8 cellular contexts compared by ENCODE assay signal in genomic region chr17:45316271-45317112, GRCh38. TPM values are rescaled to one million over a fixed set of nuclear protein-coding genes. Genes with fewer than 3 reads are reported as not detected.
DNase-seq lines count a peak whose midpoint lies in the region; ATAC-seq lines count a peak whose summit lies in the region.

TSS of gene MAP3K14 (minus strand) at chr17:45317020. CDS start at chr17:45290745, 26,275 bp downstream.

- peaks cover 87% of the 10 kb centered on the region for H3K4me1 ChIP-seq in CD8-positive, alpha-beta memory T cell (ENCODE audit: insufficient read depth, low read length)

- peak within 1 kb of the TSS; percentile 81 for H3K4me3 ChIP-seq in CD8-positive, alpha-beta memory T cell (ENCODE audit: low read length)

- peak; percentile 59 to 83 (median 71) for DNase-seq in CD8-positive, alpha-beta memory T cell
- DNase-seq in HuH-7 (ENCODE audit: low spot score) (peak; percentile 50), SW480 (ENCODE audit: low spot score) (peak; percentile 53), left cardiac atrium (peak; percentile 78), posterior vena cava (ENCODE audit: low spot score) (peak; percentile 93), NCI-H1048 (lab: John Stamatoyannopoulos, UW) (no peak)

- H3K36me3 ChIP-seq in CD8-positive, alpha-beta memory T cell (ENCODE audit: insufficient read depth, low read length), result no peaks in the 10 kb centered on the region

- H3K27ac Mint-ChIP-seq in CD8-positive, alpha-beta memory T cell, result peak within 1 kb of the TSS; percentile 89 to 99 (median 94)

- 0% methylated on average over 47 to 89 of the region's 89 CpGs for WGBS in adipose tissue, 3 donors

- intact Hi-C loops in left cardiac atrium (cut with DNase I) (loop anchor here (1.0 to 10.0 kb wide), 3 partner anchors 39 to 68 kb away; no protein-coding TSS in a partner anchor), posterior vena cava (cut with DNase I) (loop anchor here in 1 of 2 donors (5.0 kb wide), 1 partner anchor 169 kb away; the partner anchor contains the start of gene HEXIM1)

- H3K4me1 Mint-ChIP-seq in CD8-positive, alpha-beta memory T cell, result peaks cover 75 to 89% (median 83%) of the 10 kb centered on the region in 3 donors

- H3K36me3 Mint-ChIP-seq in CD8-positive, alpha-beta memory T cell, result peaks cover 0 to 18% (median 0%) of the 10 kb centered on the region in 3 donors

- no peaks in the 10 kb centered on the region for H3K27me3 ChIP-seq in CD8-positive, alpha-beta memory T cell (ENCODE audit: insufficient read depth, low read length, poor library complexity, severe bottlenecking)

- CTCF ChIA-PET in CD8-positive, alpha-beta memory T cell (lab: Charles Lee), result interaction anchor here (0.7 to 4.4 kb wide), 27 partner anchors 9 to 167 kb away, joined by 3 to 47 read pairs (median 5); partner anchors contain the start of genes FMNL1, HEXIM1 and HEXIM2

- peaks cover 0 to 3% of the 10 kb centered on the region in 2 donors for H3K27me3 Mint-ChIP-seq in CD8-positive, alpha-beta memory T cell

- H3K9me3 ChIP-seq in CD8-positive, alpha-beta memory T cell (ENCODE audit: low read length), result no peaks in the 10 kb centered on the region

- POLR2A ChIA-PET in CD8-positive, alpha-beta memory T cell (lab: Charles Lee), result interaction anchor here (0.7 to 3.0 kb wide), 16 partner anchors 9 to 269 kb away, joined by 3 to 26 read pairs (median 4); partner anchors contain the start of genes FMNL1, HEXIM1 and HEXIM2

- H3K9me3 Mint-ChIP-seq in CD8-positive, alpha-beta memory T cell, result no peaks in the 10 kb centered on the region

- peak; percentile 13 for ATAC-seq in GM19463 (IDR thresholded peaks at IDR 0.05; ENCODE audit: unreplicated experiment)
- ATAC-seq in left cardiac atrium, result peak; percentile 60 to 71

- peak within 1 kb of the TSS; percentile 89 to 96 (median 93) for H3K4me3 Mint-ChIP-seq in CD8-positive, alpha-beta memory T cell

- H3K27ac ChIP-seq in CD8-positive, alpha-beta memory T cell (ENCODE audit: low read depth, low read length), result peak within 1 kb of the TSS; percentile 66
- peak within 1 kb of the TSS; percentile 95 for H3K27ac ChIP-seq in adipose tissue (ENCODE audit: low read depth, low read length)

RNA-seq across cellular contexts. Expression of gene MAP3K14, which starts in this region (rescaled TPM):
- total RNA-seq in CD8-positive, alpha-beta memory T cell, result 10 to 100 TPM; 60.2 to 62.4 TPM
- polyA plus RNA-seq in CD8-positive, alpha-beta memory T cell, result 9.0 TPM
- 1 to 10 TPM; 5.9 to 9.7 (median 8.3) TPM for polyA plus RNA-seq in adipose tissue
- total RNA-seq in left cardiac atrium (10 to 100 TPM; 13.4 to 13.5 TPM), posterior vena cava (1 to 10 TPM; 9.1 to 9.7 TPM)

Comparison
In these comparisons a context has a peak if more than half of its experiments do, and no peak if none do; other contexts are left out.
1. RNA of gene MAP3K14 (total RNA-seq): 60.2 to 62.4 TPM in CD8-positive, alpha-beta memory T cell; 13.4 to 13.5 TPM in left cardiac atrium and 9.1 to 9.7 TPM in posterior vena cava; every median in the first group is over 4 times any median in the second.